ENCODE assay signal across 3 cellular contexts in genomic region chr16:58236831-58237230, GRCh38.
TF ChIP-seq lines count a peak whose summit lies in the region.

No MANE protein-coding gene starts in this region.

TF ChIP-seq in SK-N-SH, 30 proteins besides CTCF, POLR2A, EP300 and RAD21 (continued from another document):
- TF ChIP-seq RXRA (IDR thresholded peaks at IDR 0.05; ENCODE audit: borderline replicate concordance, low read depth) (no peak), MXI1 (IDR thresholded peaks at IDR 0.05; ENCODE audit: low read depth, low read length) (no peak), TAF1 (IDR thresholded peaks at IDR 0.05; ENCODE audit: borderline replicate concordance, low read depth, low read length) (no peak), MAX (IDR thresholded peaks at IDR 0.05; ENCODE audit: low read depth) (no peak), FOSL2 (IDR thresholded peaks at IDR 0.05; ENCODE audit: borderline replicate concordance, low read depth) (no peak), POLR2AphosphoS5 (IDR thresholded peaks at IDR 0.05; ENCODE audit: low read depth, low read length) (no peak)
- TF ChIP-seq, protein P1, sequence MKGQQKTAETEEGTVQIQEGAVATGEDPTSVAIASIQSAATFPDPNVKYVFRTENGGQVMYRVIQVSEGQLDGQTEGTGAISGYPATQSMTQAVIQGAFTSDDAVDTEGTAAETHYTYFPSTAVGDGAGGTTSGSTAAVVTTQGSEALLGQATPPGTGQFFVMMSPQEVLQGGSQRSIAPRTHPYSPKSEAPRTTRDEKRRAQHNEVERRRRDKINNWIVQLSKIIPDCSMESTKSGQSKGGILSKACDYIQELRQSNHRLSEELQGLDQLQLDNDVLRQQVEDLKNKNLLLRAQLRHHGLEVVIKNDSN (IDR thresholded peaks at IDR 0.05; ENCODE audit: borderline replicate concordance, low read depth) = no peak
- TF ChIP-seq, protein P2, sequence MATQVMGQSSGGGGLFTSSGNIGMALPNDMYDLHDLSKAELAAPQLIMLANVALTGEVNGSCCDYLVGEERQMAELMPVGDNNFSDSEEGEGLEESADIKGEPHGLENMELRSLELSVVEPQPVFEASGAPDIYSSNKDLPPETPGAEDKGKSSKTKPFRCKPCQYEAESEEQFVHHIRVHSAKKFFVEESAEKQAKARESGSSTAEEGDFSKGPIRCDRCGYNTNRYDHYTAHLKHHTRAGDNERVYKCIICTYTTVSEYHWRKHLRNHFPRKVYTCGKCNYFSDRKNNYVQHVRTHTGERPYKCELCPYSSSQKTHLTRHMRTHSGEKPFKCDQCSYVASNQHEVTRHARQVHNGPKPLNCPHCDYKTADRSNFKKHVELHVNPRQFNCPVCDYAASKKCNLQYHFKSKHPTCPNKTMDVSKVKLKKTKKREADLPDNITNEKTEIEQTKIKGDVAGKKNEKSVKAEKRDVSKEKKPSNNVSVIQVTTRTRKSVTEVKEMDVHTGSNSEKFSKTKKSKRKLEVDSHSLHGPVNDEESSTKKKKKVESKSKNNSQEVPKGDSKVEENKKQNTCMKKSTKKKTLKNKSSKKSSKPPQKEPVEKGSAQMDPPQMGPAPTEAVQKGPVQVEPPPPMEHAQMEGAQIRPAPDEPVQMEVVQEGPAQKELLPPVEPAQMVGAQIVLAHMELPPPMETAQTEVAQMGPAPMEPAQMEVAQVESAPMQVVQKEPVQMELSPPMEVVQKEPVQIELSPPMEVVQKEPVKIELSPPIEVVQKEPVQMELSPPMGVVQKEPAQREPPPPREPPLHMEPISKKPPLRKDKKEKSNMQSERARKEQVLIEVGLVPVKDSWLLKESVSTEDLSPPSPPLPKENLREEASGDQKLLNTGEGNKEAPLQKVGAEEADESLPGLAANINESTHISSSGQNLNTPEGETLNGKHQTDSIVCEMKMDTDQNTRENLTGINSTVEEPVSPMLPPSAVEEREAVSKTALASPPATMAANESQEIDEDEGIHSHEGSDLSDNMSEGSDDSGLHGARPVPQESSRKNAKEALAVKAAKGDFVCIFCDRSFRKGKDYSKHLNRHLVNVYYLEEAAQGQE (IDR thresholded peaks at IDR 0.05; ENCODE audit: low read depth, low read length) = no peak
TF ChIP-seq in SK-N-SH: peak in this region for 0.

TF ChIP-seq in SK-N-SH treated with all-trans-retinoic acid at 6 μM for 48 hours, 23 proteins besides CTCF, POLR2A, EP300 and RAD21 (continued from another document):
- TF ChIP-seq CSRNP3 (CRISPR knock-in tag; IDR thresholded peaks at IDR 0.05) = no peak
- TF ChIP-seq, protein P3, sequence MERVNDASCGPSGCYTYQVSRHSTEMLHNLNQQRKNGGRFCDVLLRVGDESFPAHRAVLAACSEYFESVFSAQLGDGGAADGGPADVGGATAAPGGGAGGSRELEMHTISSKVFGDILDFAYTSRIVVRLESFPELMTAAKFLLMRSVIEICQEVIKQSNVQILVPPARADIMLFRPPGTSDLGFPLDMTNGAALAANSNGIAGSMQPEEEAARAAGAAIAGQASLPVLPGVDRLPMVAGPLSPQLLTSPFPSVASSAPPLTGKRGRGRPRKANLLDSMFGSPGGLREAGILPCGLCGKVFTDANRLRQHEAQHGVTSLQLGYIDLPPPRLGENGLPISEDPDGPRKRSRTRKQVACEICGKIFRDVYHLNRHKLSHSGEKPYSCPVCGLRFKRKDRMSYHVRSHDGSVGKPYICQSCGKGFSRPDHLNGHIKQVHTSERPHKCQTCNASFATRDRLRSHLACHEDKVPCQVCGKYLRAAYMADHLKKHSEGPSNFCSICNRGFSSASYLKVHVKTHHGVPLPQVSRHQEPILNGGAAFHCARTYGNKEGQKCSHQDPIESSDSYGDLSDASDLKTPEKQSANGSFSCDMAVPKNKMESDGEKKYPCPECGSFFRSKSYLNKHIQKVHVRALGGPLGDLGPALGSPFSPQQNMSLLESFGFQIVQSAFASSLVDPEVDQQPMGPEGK (CRISPR knock-in tag; IDR thresholded peaks at IDR 0.05; ENCODE audit: borderline replicate concordance) = no peak
- TF ChIP-seq TSHZ2 (CRISPR knock-in tag; IDR thresholded peaks at IDR 0.05) = no peak
- TF ChIP-seq ESRRG (CRISPR knock-in tag; IDR thresholded peaks at IDR 0.05) = no peak
- TF ChIP-seq TCF4 (CRISPR knock-in tag; IDR thresholded peaks at IDR 0.05; ENCODE audit: borderline replicate concordance) = no peak
- TF ChIP-seq, protein P4, sequence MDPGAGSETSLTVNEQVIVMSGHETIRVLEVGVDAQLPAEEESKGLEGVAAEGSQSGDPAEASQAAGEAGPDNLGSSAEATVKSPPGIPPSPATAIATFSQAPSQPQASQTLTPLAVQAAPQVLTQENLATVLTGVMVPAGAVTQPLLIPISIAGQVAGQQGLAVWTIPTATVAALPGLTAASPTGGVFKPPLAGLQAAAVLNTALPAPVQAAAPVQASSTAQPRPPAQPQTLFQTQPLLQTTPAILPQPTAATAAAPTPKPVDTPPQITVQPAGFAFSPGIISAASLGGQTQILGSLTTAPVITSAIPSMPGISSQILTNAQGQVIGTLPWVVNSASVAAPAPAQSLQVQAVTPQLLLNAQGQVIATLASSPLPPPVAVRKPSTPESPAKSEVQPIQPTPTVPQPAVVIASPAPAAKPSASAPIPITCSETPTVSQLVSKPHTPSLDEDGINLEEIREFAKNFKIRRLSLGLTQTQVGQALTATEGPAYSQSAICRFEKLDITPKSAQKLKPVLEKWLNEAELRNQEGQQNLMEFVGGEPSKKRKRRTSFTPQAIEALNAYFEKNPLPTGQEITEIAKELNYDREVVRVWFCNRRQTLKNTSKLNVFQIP (CRISPR knock-in tag; IDR thresholded peaks at IDR 0.05; ENCODE audit: borderline replicate concordance, low read depth) = no peak
- no peak for TF ChIP-seq ZC3H10 (CRISPR knock-in tag; IDR thresholded peaks at IDR 0.05)
- no peak for TF ChIP-seq CSDC2 (CRISPR knock-in tag; IDR thresholded peaks at IDR 0.05)
- TF ChIP-seq RARB (CRISPR knock-in tag; IDR thresholded peaks at IDR 0.05) = no peak

TF ChIP-seq in neural cell, 6 proteins besides CTCF, POLR2A, EP300 and RAD21 (continued from another document):
- TF ChIP-seq, protein P2 (IDR thresholded peaks at IDR 0.05; ENCODE audit: borderline replicate concordance) = no peak
- no peak for TF ChIP-seq POLR2AphosphoS5 (IDR thresholded peaks at IDR 0.05)
- TF ChIP-seq TAF1 (IDR thresholded peaks at IDR 0.05; ENCODE audit: low read depth) = no peak
